In the genomic region with DNA sequence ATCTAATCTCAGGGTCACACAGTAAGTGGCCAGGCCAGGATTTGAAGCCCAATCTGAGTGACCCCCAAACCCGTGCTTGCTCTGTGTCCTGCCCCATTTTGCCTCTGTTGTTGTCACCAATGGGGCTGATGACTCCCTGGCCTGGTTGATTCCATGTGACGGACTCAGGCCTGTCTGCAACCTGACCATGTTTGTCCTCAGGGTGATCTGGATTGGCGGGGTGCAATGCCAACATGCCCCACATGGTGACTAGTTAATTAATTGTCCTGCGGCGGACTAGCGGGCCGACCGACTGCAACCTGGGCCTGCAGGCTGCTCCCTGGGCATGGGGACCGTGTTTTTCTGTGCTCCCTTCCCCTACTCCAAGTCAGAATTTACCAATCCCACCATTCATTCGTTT, we compare ENCODE assay signal across 19 cellular contexts.
DNase-seq lines count a peak whose midpoint lies in the region; FAIRE-seq and TF ChIP-seq lines count a peak whose summit lies in the region.
"Had no signal": no experiment of that assay in that cellular context is flagged by ENCODE, and none has a peak within 500 bp of the region (broad histone marks: within the 10 kb centered on the region; RNA-seq: fewer than 3 reads in every experiment).

No MANE protein-coding gene starts in this region.

- WGBS in suprapubic skin = 87% methylated on average over 9 of the region's 10 CpGs

- TF ChIP-seq CTCF in kidney (IDR thresholded peaks at IDR 0.05; ENCODE audit: borderline replicate concordance, extremely low read depth, insufficient read depth) = no peak
- no peak for TF ChIP-seq CTCF in suprapubic skin (IDR thresholded peaks at IDR 0.05)

- H3K4me3 ChIP-seq in kidney (ENCODE audit: low read length in 2 of 2) (no peak overlapping the region), suprapubic skin (no peak overlapping the region)
- H3K4me3 ChIP-seq: BLaER1 treated with 17β-estradiol and CSF1 and Interleukin-3, amounts not matched to agents 10 nM and 100 nM; GM23248; HAP-1 had no signal

- H3K27me3 ChIP-seq in suprapubic skin = no peaks in the 10 kb centered on the region
- H3K27me3 ChIP-seq: BLaER1 treated with 17β-estradiol and CSF1 and Interleukin-3, amounts not matched to agents 10 nM and 100 nM had no signal

- no peaks in the 10 kb centered on the region for H3K36me3 ChIP-seq in kidney (ENCODE audit: control insufficient read depth in 1 of 2, insufficient read depth in 2 of 2, low read length in 2 of 2)
- no peaks in the 10 kb centered on the region for H3K36me3 ChIP-seq in suprapubic skin
- H3K36me3 ChIP-seq: BLaER1 treated with 17β-estradiol and CSF1 and Interleukin-3, amounts not matched to agents 10 nM and 100 nM; HAP-1 had no signal

- H3K4me1 ChIP-seq in kidney (ENCODE audit: control insufficient read depth in 1 of 2, insufficient read depth in 1 of 2, low read depth in 1 of 2, low read length in 2 of 2) (no peaks in the 10 kb centered on the region), suprapubic skin (no peaks in the 10 kb centered on the region)
- H3K4me1 ChIP-seq: BLaER1 treated with 17β-estradiol and CSF1 and Interleukin-3, amounts not matched to agents 10 nM and 100 nM; HAP-1 had no signal

- no peak for TF ChIP-seq EP300 in suprapubic skin (IDR thresholded peaks at IDR 0.05)

- H3K9me3 ChIP-seq in kidney (ENCODE audit: control insufficient read depth in 1 of 2, low read length in 2 of 2) (no peaks in the 10 kb centered on the region), suprapubic skin (no peaks in the 10 kb centered on the region)
- H3K9me3 ChIP-seq: BLaER1 treated with 17β-estradiol and CSF1 and Interleukin-3, amounts not matched to agents 10 nM and 100 nM; HAP-1 had no signal

- peak; percentile 44 for DNase-seq in activated effector memory CD4-positive, alpha-beta T cell treated with anti-CD3 and anti-CD28 coated beads, Interleukin-2, amount 50 U/mL, for 16 hours
- DNase-seq in activated effector memory CD4-positive, alpha-beta T cell treated with Interleukin-2 at 50 U/mL for 16 hours = no peak
- DNase-seq in kidney (peak; percentile 55), posterior vena cava (ENCODE audit: low spot score) (peak; percentile 43), suprapubic skin (ENCODE audit: low spot score in 2 of 2) (peak; percentile 31 to 55), LoVo (ENCODE audit: low spot score) (no peak), NCI-H1417 treated with DMSO at 0.1 percent for 48 hours (lab: John Stamatoyannopoulos, UW) (no peak)
- no peak for DNase-seq in stimulated activated CD4-positive, alpha-beta T cell treated with anti-CD3 and anti-CD28 coated beads, Interleukin-15, amount 100 ng/mL, for 24 hours
- DNase-seq: 8988T; CD4-positive, CD25-positive, alpha-beta regulatory T cell; CD8-positive, alpha-beta memory T cell; COR-L47; GM23248 had no signal

- TF ChIP-seq POLR2A in suprapubic skin (IDR thresholded peaks at IDR 0.05) = no peak

- intact Hi-C loops in kidney (cut with DNase I) (no loop called here), posterior vena cava (cut with DNase I) (no loop called here)

- H3K9ac ChIP-seq in kidney (ENCODE audit: low read length in 2 of 2) = no peak overlapping the region
- H3K9ac ChIP-seq: BLaER1 treated with 17β-estradiol and CSF1 and Interleukin-3, amounts not matched to agents 10 nM and 100 nM; GM23248 had no signal

- H3K27ac ChIP-seq in kidney (ENCODE audit: low read depth in 2 of 2, low read length in 2 of 2) (no peak overlapping the region), suprapubic skin (no peak overlapping the region)
- H3K27ac ChIP-seq: BLaER1 treated with 17β-estradiol and CSF1 and Interleukin-3, amounts not matched to agents 10 nM and 100 nM; GM23248 had no signal

- no peak for FAIRE-seq in kidney (lab: Jason Lieb, UNC)
- FAIRE-seq: D721Med, G401.6, GM12891, GM19239 had no signal

Comparison
In these comparisons a context has a peak if more than half of its experiments do, and no peak if none do; other contexts are left out.
1. DNase-seq: peak in activated effector memory CD4-positive, alpha-beta T cell treated with anti-CD3 and anti-CD28 coated beads, Interleukin-2, amount 50 U/mL, for 16 hours (single experiment), kidney (single experiment), posterior vena cava (single experiment) and suprapubic skin (2 of 2); none in activated effector memory CD4-positive, alpha-beta T cell treated with Interleukin-2 at 50 U/mL for 16 hours (single experiment), stimulated activated CD4-positive, alpha-beta T cell treated with anti-CD3 and anti-CD28 coated beads, Interleukin-15, amount 100 ng/mL, for 24 hours (single experiment), LoVo (single experiment) and NCI-H1417 treated with DMSO at 0.1 percent for 48 hours (single experiment).